ENCODE assay signal across 16 cellular contexts in genomic region chr5:56039985-56040384, GRCh38. TPM values are rescaled to one million over a fixed set of nuclear protein-coding genes. Genes with fewer than 3 reads are reported as not detected.
DNase-seq lines count a peak whose midpoint lies in the region; ATAC-seq and TF ChIP-seq lines count a peak whose summit lies in the region.
"Had no signal": no experiment of that assay in that cellular context is flagged by ENCODE, and none has a peak within 500 bp of the region (broad histone marks: within the 10 kb centered on the region; RNA-seq: fewer than 3 reads in every experiment).

No MANE protein-coding gene starts in this region.

- DNase-seq in AG20443 (ENCODE audit: low spot score) (peak; percentile 25), IMR-90 (peak; percentile 51), astrocyte of the hippocampus (ENCODE audit: low read depth, low spot score) (peak; percentile 33), left lung (no peak), SW480 (ENCODE audit: low spot score) (no peak)
- no peak for DNase-seq in effector CD8-positive, alpha-beta T cell (lab: John Stamatoyannopoulos, UW)
- DNase-seq: activated CD8-positive, alpha-beta T cell treated with anti-CD3 and anti-CD28 coated beads, Interleukin-2, amount 10 ng/mL, durations not matched to agents 7 days and 5 days; Calu3; GF-D8; mesendoderm; NCI-H1436 treated with DMSO at 0.1 percent for 48 hours; NCI-H446; SJCRH30 had no signal

- no peaks in the 10 kb centered on the region; a peak in 1 of 4 replicates for H3K79me1 ChIP-seq in IMR-90 (ENCODE audit: low read depth in 1 of 2, low read length in 2 of 2)

- no peak overlapping the region for H3K23ac ChIP-seq in IMR-90 (ENCODE audit: low read depth, low read length)

- TF ChIP-seq POLR2A in IMR-90 (IDR thresholded peaks at IDR 0.05; ENCODE audit: low read depth, low read length), result no peak

- peak overlapping the region; percentile 56 for H3K14ac ChIP-seq in IMR-90 (replicated peaks; ENCODE audit: low read depth, low read length)

- no peak overlapping the region for H2BK5ac ChIP-seq in IMR-90 (ENCODE audit: low read depth, low read length, poor library complexity, severe bottlenecking)

- peak overlapping the region; percentile 64; the same call in 1 of the 2 replicates for H2BK20ac ChIP-seq in IMR-90 (ENCODE audit: low read depth, low read length)

- H3K56ac ChIP-seq in IMR-90 (ENCODE audit: extremely low read depth, insufficient read depth, low read length), result no peak overlapping the region

- no peak overlapping the region for H3K4me2 ChIP-seq in IMR-90 (ENCODE audit: low read depth, low read length)

- H3K18ac ChIP-seq in IMR-90 (ENCODE audit: low read depth, low read length), result no peak overlapping the region

- H2AFZ ChIP-seq in IMR-90 (replicated peaks; ENCODE audit: low read length, poor library complexity), result peak overlapping the region; percentile 24

- POLR2A ChIA-PET in IMR-90 (lab: Charles Lee; ENCODE audit: unreplicated experiment), result no interaction called here

- H4K20me1 ChIP-seq in IMR-90 (ENCODE audit: insufficient read depth, low read length), result no peaks in the 10 kb centered on the region

- no peak overlapping the region for H3K27ac ChIP-seq in IMR-90 (ENCODE audit: insufficient read depth, low read length)
- no peak overlapping the region for H3K27ac ChIP-seq in left lung
- H3K27ac ChIP-seq: SJCRH30 had no signal

- no peak overlapping the region; the same call in 1 of the 2 replicates for H4K91ac ChIP-seq in IMR-90 (ENCODE audit: insufficient read depth, low read depth, low read length)

- H2BK120ac ChIP-seq in IMR-90 (ENCODE audit: low read depth, low read length), result peak overlapping the region; percentile 35; the same call in 1 of the 2 replicates

- H2AK9ac ChIP-seq in IMR-90 (replicated peaks; ENCODE audit: low read depth, low read length, poor library complexity), result peak overlapping the region; percentile 48

- ATAC-seq in IMR-90 (ENCODE audit: low read depth) (peak; percentile 53), left lung (peak; percentile 35), GM19351 (IDR thresholded peaks at IDR 0.05; ENCODE audit: unreplicated experiment) (no peak), GM21526 (IDR thresholded peaks at IDR 0.05; ENCODE audit: low FRiP score, unreplicated experiment) (no peak)
- ATAC-seq: activated CD8-positive, alpha-beta T cell treated with anti-CD3 and anti-CD28 coated beads, Interleukin-2, amount 10 ng/mL, durations not matched to agents 7 days and 5 days; sciatic nerve had no signal

- peaks cover 6% of the 10 kb centered on the region for H3K9me1 ChIP-seq in IMR-90 (ENCODE audit: insufficient read depth, low read length)

- no peak overlapping the region for H2AK5ac ChIP-seq in IMR-90 (ENCODE audit: low read depth, low read length)

- H3K4me3 ChIP-seq in IMR-90 (ENCODE audit: insufficient read depth, low read depth, low read length) (no peak overlapping the region), left lung (no peak overlapping the region)
- H3K4me3 ChIP-seq: SJCRH30 had no signal

- no peak overlapping the region for H4K5ac ChIP-seq in IMR-90 (ENCODE audit: low read depth, low read length)

- in situ Hi-C loops in IMR-90 (cut with MboI; ENCODE audit: low sequenced_read_pairs), result no loop called here

- TF ChIP-seq CTCF in IMR-90 (conservative IDR thresholded peaks at IDR 0.05; ENCODE audit: low read depth, low read length) (no peak), left lung (IDR thresholded peaks at IDR 0.05) (no peak)

- no TSS peak for BruUV-seq in IMR-90 (replicated peaks; lab: Mats Ljungman, UMichigan)

- no peaks in the 10 kb centered on the region for H3K36me3 ChIP-seq in IMR-90 (ENCODE audit: control insufficient read depth, insufficient read depth, low read length)
- no peaks in the 10 kb centered on the region for H3K36me3 ChIP-seq in left lung
- H3K36me3 ChIP-seq: SJCRH30 had no signal

- H3K9ac ChIP-seq in IMR-90 (ENCODE audit: low read depth, low read length), result no peak overlapping the region

- H3K27me3 ChIP-seq in IMR-90 (ENCODE audit: control insufficient read depth, insufficient read depth, low read length), result no peaks in the 10 kb centered on the region
- H3K27me3 ChIP-seq in left lung, result no peaks in the 10 kb centered on the region
- H3K27me3 ChIP-seq: SJCRH30 had no signal

- H3K9me3 ChIP-seq in IMR-90 (ENCODE audit: control insufficient read depth, insufficient read depth, low read length) (no peaks in the 10 kb centered on the region), left lung (no peaks in the 10 kb centered on the region)
- H3K9me3 ChIP-seq: SJCRH30 had no signal

- peak overlapping the region; percentile 73; the same call in 1 of the 3 replicates for H2BK15ac ChIP-seq in IMR-90 (ENCODE audit: low read depth, low read length)

- TF ChIP-seq RAD21 in IMR-90 (IDR thresholded peaks at IDR 0.05; ENCODE audit: low read length), result no peak

- H4K8ac ChIP-seq in IMR-90 (ENCODE audit: low read depth in 2 of 2, low read length in 2 of 2), result peak overlapping the region in 1 of 2 experiments; percentile 23; a peak in 1 of 4 replicates

- WGBS in IMR-90 (ENCODE audit: extremely low coverage in 2 of 2, insufficient read length in 1 of 2), 2 experiments, result 71% methylated on average over 2 of the region's 2 CpGs; no CpG with 5 or more reads in 1 of the 2 experiments

- dilution Hi-C loops in IMR-90 (cut with HindIII; ENCODE audit: low sequenced_read_pairs, unreplicated experiment), result no loop called here

- H3K4me1 ChIP-seq in IMR-90 (ENCODE audit: control insufficient read depth, insufficient read depth, low read length) (0 out of 2 replicates have a peak, but pooled peaks cover 2% of the 10 kb centered on the region), left lung (peaks cover 0 to 13% of the 10 kb centered on the region in 2 donors)
- H3K4me1 ChIP-seq: SJCRH30 had no signal

- peak overlapping the region; percentile 39; the same call in 1 of the 2 replicates for H3K4ac ChIP-seq in IMR-90 (ENCODE audit: low read depth, low read length)

- CTCF ChIA-PET in IMR-90 (lab: Yijun Ruan, JAX), result no interaction called here

- intact Hi-C loops in IMR-90 (cut with micrococcal nuclease), result no loop called here
- intact Hi-C loops in left lung (cut with DNase I), result no loop called here

TF ChIP-seq in IMR-90, 13 proteins besides CTCF, POLR2A, EP300 and RAD21:
- TF ChIP-seq FOS (IDR thresholded peaks at IDR 0.05; ENCODE audit: low read depth, low read length) (no peak), CHD1 (IDR thresholded peaks at IDR 0.05; ENCODE audit: low read depth, low read length) (no peak), NFE2L2 (IDR thresholded peaks at IDR 0.05; ENCODE audit: low read depth, low read length) (no peak), USF2 (IDR thresholded peaks at IDR 0.05; ENCODE audit: low read depth, low read length) (no peak), BHLHE40 (IDR thresholded peaks at IDR 0.05; ENCODE audit: low read depth, low read length) (no peak), ELK1 (IDR thresholded peaks at IDR 0.05; ENCODE audit: borderline replicate concordance, low read depth, low read length) (no peak), MXI1 (IDR thresholded peaks at IDR 0.05; ENCODE audit: borderline replicate concordance, low read depth, low read length) (no peak), RCOR1 (IDR thresholded peaks at IDR 0.05; ENCODE audit: insufficient replicate concordance, low read length) (no peak), RFX5 (IDR thresholded peaks at IDR 0.05; ENCODE audit: low read depth, low read length) (no peak), MAZ (IDR thresholded peaks at IDR 0.05; ENCODE audit: borderline replicate concordance, low read depth, low read length) (no peak), MAFK (IDR thresholded peaks at IDR 0.05; ENCODE audit: low read depth, low read length) (no peak), SMC3 (IDR thresholded peaks at IDR 0.05; ENCODE audit: low read depth, low read length) (no peak), CEBPB (IDR thresholded peaks at IDR 0.05; ENCODE audit: low read depth, low read length) (no peak)

RNA-seq across cellular contexts. Expression of gene IL6ST, which starts 45.2 kb away (rescaled TPM):
- total RNA-seq in IMR-90 (2012; rRNA removed) (506 and 533 TPM in 2 replicates), left lung (100 to 1,000 TPM; 309 to 464 TPM)
- polyA plus RNA-seq in IMR-90 (2012; rRNA removed), result 90.6 and 93.1 TPM in 2 replicates
- 8.4 and 8.7 TPM in 2 replicates for polyA plus RNA-seq in IMR-90 (2012; cell fraction: cytosol; rRNA removed)
- polyA plus RNA-seq in IMR-90 (2012; cell fraction: nucleus; rRNA removed; ENCODE audit: low replicate concordance), result 3.7 and 44.6 TPM in 2 replicates

Comparison
In these comparisons a context has a peak if more than half of its experiments do, and no peak if none do; other contexts are left out.
1. DNase-seq: peak in AG20443 (single experiment), IMR-90 (single experiment) and astrocyte of the hippocampus (single experiment); none in left lung (0 of 2), SW480 (single experiment) and effector CD8-positive, alpha-beta T cell (single experiment).
2. ATAC-seq: peak in IMR-90 (single experiment) and left lung (single experiment); none in GM19351 (single experiment) and GM21526 (single experiment).